In genomic region chr18:7452331-7452730, GRCh38 we compare ENCODE assay signal across 8 cellular contexts.
A peak's percentile ranks its signal among the peaks of the same experiment; 100 is the strongest.
DNase-seq lines count a peak whose midpoint lies in the region; ATAC-seq and TF ChIP-seq lines count a peak whose summit lies in the region.

No MANE protein-coding gene starts in this region.

- no peaks in the 10 kb centered on the region for H3K4me1 ChIP-seq in DND-41 (ENCODE audit: insufficient read depth, low read length)
- H3K4me1 ChIP-seq in right cardiac atrium (ENCODE audit: control insufficient read depth, insufficient read depth, low read length): no peaks in the 10 kb centered on the region
- H3K4me1 ChIP-seq in thyroid gland: no peaks in the 10 kb centered on the region

- no peak overlapping the region for H3K4me2 ChIP-seq in DND-41 (ENCODE audit: insufficient read depth, low read length)

- intact Hi-C loops in right cardiac atrium (cut with DNase I) (loop anchor here in 2 of 4 donors (10.0 kb wide), 2 partner anchors 112 to 178 kb away; partner anchors contain the start of gene PTPRM (in 1 of the 2)), thyroid gland (cut with DNase I) (no loop called here)

- H3K27ac ChIP-seq in DND-41 (ENCODE audit: low read length): no peak overlapping the region
- H3K27ac ChIP-seq in WERI-Rb-1: no peak overlapping the region
- no peak overlapping the region for H3K27ac ChIP-seq in right cardiac atrium (ENCODE audit: low read length)
- no peak overlapping the region for H3K27ac ChIP-seq in thyroid gland

- no peak overlapping the region for H2AFZ ChIP-seq in DND-41 (ENCODE audit: low read depth, low read length)

- no peak overlapping the region for H3K4me3 ChIP-seq in DND-41 (ENCODE audit: low read depth in 1 of 2, low read length in 2 of 2)
- H3K4me3 ChIP-seq in WERI-Rb-1 (ENCODE audit: low read depth, low read length): no peak overlapping the region
- no peak overlapping the region for H3K4me3 ChIP-seq in right cardiac atrium (ENCODE audit: low read length)
- H3K4me3 ChIP-seq in thyroid gland (replicated peaks in 1 of 3): no peak overlapping the region

- 46% methylated on average over 6 of the region's 6 CpGs for WGBS in right cardiac atrium
- 33 to 44% methylated on average over 6 of the region's 6 CpGs for WGBS in thyroid gland, 2 donors

- H3K79me2 ChIP-seq in DND-41 (ENCODE audit: insufficient read depth, low read length): no peaks in the 10 kb centered on the region

- no peak overlapping the region for H3K9ac ChIP-seq in DND-41 (ENCODE audit: low read depth, low read length)

- H3K9me3 ChIP-seq in DND-41 (ENCODE audit: insufficient read depth, low read length, severe bottlenecking) (no peaks in the 10 kb centered on the region), WERI-Rb-1 (ENCODE audit: severe bottlenecking) (no peaks in the 10 kb centered on the region), right cardiac atrium (ENCODE audit: control insufficient read depth, low read length) (no peaks in the 10 kb centered on the region), thyroid gland (no peaks in the 10 kb centered on the region)

- H3K36me3 ChIP-seq in DND-41 (ENCODE audit: insufficient read depth, low read length) (no peaks in the 10 kb centered on the region), WERI-Rb-1 (no peaks in the 10 kb centered on the region), thyroid gland (no peaks in the 10 kb centered on the region)

- TF ChIP-seq CTCF in DND-41 (IDR thresholded peaks at IDR 0.05; ENCODE audit: borderline replicate concordance, extremely low read depth, low read length, poor library complexity, severe bottlenecking) (peak; percentile 68), WERI-Rb-1 (IDR thresholded peaks at IDR 0.05; ENCODE audit: low read depth, low read length) (peak; percentile 78), thyroid gland (IDR thresholded peaks at IDR 0.05) (peak; percentile 34 to 75 (median 53))

- no peak for TF ChIP-seq POLR2A in thyroid gland (IDR thresholded peaks at IDR 0.05)

- DNase-seq in DND-41 (peak; percentile 12), HuH-7 (ENCODE audit: low spot score) (peak; percentile 70), WERI-Rb-1 (peak; percentile 46), right cardiac atrium (peak in 1 of 3 donors; percentile 29), thyroid gland (peak; percentile 35 to 49), activated T-cell treated with anti-CD3 and anti-CD28 coated beads for 4 hours (no peak), NCI-H524 treated with DMSO at 0.1 percent for 48 hours (lab: John Stamatoyannopoulos, UW) (no peak), NCI-H1048 (lab: John Stamatoyannopoulos, UW) (no peak)

- ATAC-seq in DND-41 (ENCODE audit: insufficient read depth, low read depth) (peak; percentile 69; the same call in 2 of the 3 replicates), right cardiac atrium (peak; percentile 59 to 82)

- H3K27me3 ChIP-seq in DND-41 (ENCODE audit: insufficient read depth, low read length, poor library complexity) (no peaks in the 10 kb centered on the region), WERI-Rb-1 (ENCODE audit: insufficient read depth, low read depth, severe bottlenecking) (no peaks in the 10 kb centered on the region), right cardiac atrium (ENCODE audit: control insufficient read depth, insufficient read depth) (no peaks in the 10 kb centered on the region), thyroid gland (no peaks in the 10 kb centered on the region)

- H4K20me1 ChIP-seq in DND-41 (ENCODE audit: insufficient read depth, low read length): no peaks in the 10 kb centered on the region

Comparison
In these comparisons a context has a peak if more than half of its experiments do, and no peak if none do; other contexts are left out.
1. DNase-seq: peak in DND-41 (single experiment), HuH-7 (single experiment), WERI-Rb-1 (single experiment) and thyroid gland (2 of 2); none in activated T-cell treated with anti-CD3 and anti-CD28 coated beads for 4 hours (single experiment), NCI-H524 treated with DMSO at 0.1 percent for 48 hours (single experiment) and NCI-H1048 (single experiment).
2. Peak in every context shown above with its lines, with median percentiles within 50 percentile points of each other: CTCF ChIP-seq.